Comparison of ENCODE assay signal across 10 cellular contexts in the genomic region with DNA sequence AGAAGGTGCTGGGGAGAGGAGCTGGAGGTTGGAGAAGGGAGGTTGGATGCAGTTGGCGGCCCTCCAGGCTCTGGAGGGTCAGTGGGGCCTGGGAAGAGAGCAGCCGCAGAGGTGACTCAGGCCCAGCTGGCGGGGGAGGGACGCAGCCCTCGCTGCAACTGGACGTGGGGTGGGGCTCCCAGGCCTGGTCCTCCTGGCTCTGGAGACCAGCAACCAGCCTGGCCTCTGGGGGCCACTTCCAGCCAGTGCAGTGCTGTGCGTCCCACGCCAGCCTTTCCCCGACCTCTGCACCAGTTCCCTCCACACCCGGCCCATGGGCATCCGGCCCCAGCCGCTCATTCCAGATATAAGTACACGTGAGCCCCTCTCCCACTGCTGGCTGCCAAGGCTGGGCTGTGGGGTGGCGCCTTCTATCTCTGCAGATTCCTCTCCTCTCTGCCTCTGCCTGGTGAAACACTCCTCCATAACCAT. TPM values are rescaled to one million over a fixed set of nuclear protein-coding genes. Genes with fewer than 3 reads are reported as not detected.
DNase-seq lines count a peak whose midpoint lies in the region; ATAC-seq and TF ChIP-seq lines count a peak whose summit lies in the region.
"Had no signal": no experiment of that assay in that cellular context is flagged by ENCODE, and none has a peak within 500 bp of the region (broad histone marks: within the 10 kb centered on the region; RNA-seq: fewer than 3 reads in every experiment).

No MANE protein-coding gene starts in this region.

- DNase-seq in GM23248 (peak; percentile 86), ascending aorta (ENCODE audit: low spot score in 2 of 2) (peak in 1 of 2 donors; percentile 92), hepatic stellate cell (ENCODE audit: low spot score) (peak; percentile 100), smooth muscle cell (lab: John Stamatoyannopoulos, UW; ENCODE audit: unreplicated experiment) (peak; percentile 39)
- no peak for DNase-seq in stimulated activated CD4-positive, alpha-beta T cell treated with anti-CD3 and anti-CD28 coated beads, Interleukin-2, amount 100 ng/mL, for 24 hours
- DNase-seq: NCI-H1694; stimulated activated naive CD8-positive, alpha-beta T cell treated with anti-CD3 and anti-CD28 coated beads, Interleukin-15, amount 100 ng/mL, for 72 hours had no signal

- H2AFZ ChIP-seq in GM23248 (no peak overlapping the region), smooth muscle cell (ENCODE audit: low read depth) (no peak overlapping the region)

- H3K9me3 ChIP-seq in GM23248 (ENCODE audit: low read depth) (no peaks in the 10 kb centered on the region), ascending aorta (no peaks in the 10 kb centered on the region), smooth muscle cell (replicated peaks; ENCODE audit: low read depth) (no peaks in the 10 kb centered on the region)

- H3K36me3 ChIP-seq in GM23248 (ENCODE audit: low read depth) = no peaks in the 10 kb centered on the region
- no peaks in the 10 kb centered on the region for H3K36me3 ChIP-seq in ascending aorta
- no peaks in the 10 kb centered on the region for H3K36me3 ChIP-seq in smooth muscle cell (ENCODE audit: low read depth)

- 0 out of 2 replicates have a peak, but pooled peaks cover 5% of the 10 kb centered on the region for H3F3A ChIP-seq in GM23248 (ENCODE audit: insufficient read depth)
- H3F3A ChIP-seq in smooth muscle cell (ENCODE audit: low read depth) = peaks cover 26% of the 10 kb centered on the region

- H3K4me1 ChIP-seq in GM23248 (ENCODE audit: insufficient read depth) (peaks cover 23% of the 10 kb centered on the region), ascending aorta (peaks cover 21 to 44% of the 10 kb centered on the region in 2 donors), smooth muscle cell (ENCODE audit: low read depth) (peaks cover 26% of the 10 kb centered on the region)

- H3K27me3 ChIP-seq in GM23248 (replicated peaks; ENCODE audit: insufficient read depth) (no peaks in the 10 kb centered on the region), ascending aorta (no peaks in the 10 kb centered on the region), smooth muscle cell (ENCODE audit: low read depth) (no peaks in the 10 kb centered on the region)

- no peaks in the 10 kb centered on the region for H3K9me2 ChIP-seq in GM23248 (ENCODE audit: insufficient read depth)

- H3K4me2 ChIP-seq in GM23248 (ENCODE audit: unreplicated experiment) (no peak overlapping the region), smooth muscle cell (peak overlapping the region; percentile 43)

- TF ChIP-seq CTCF in ascending aorta (IDR thresholded peaks at IDR 0.05) = peak; percentile 7 to 23 (median 12)
- TF ChIP-seq CTCF in smooth muscle cell (IDR thresholded peaks at IDR 0.05; ENCODE audit: borderline replicate concordance, insufficient read depth, poor library complexity, severe bottlenecking) = no peak

- in situ Hi-C loops in GM23248 (cut with MboI) = no loop called here

- 56 to 66% methylated on average over 10 to 12 of the region's 14 CpGs for WGBS in GM23248 (ENCODE audit: low coverage in 1 of 2, low lambda C conversion rate in 2 of 2, missing lambda C conversion rate in 2 of 2), 2 experiments
- 41% methylated on average over 11 of the region's 14 CpGs for WGBS in smooth muscle cell (ENCODE audit: low lambda C conversion rate)

- intact Hi-C loops in ascending aorta (cut with DNase I) = no loop called here

- ATAC-seq in HG02642 (IDR thresholded peaks at IDR 0.05; ENCODE audit: poor library complexity, unreplicated experiment) (no peak), HG02938 (IDR thresholded peaks at IDR 0.05; ENCODE audit: unreplicated experiment) (no peak), GM18861 (IDR thresholded peaks at IDR 0.05; ENCODE audit: unreplicated experiment) (no peak)
- ATAC-seq: stimulated activated naive CD8-positive, alpha-beta T cell treated with anti-CD3 and anti-CD28 coated beads, Interleukin-15, amount 100 ng/mL, for 72 hours had no signal

- no peaks in the 10 kb centered on the region for H4K20me1 ChIP-seq in GM23248 (ENCODE audit: insufficient read depth)
- no peaks in the 10 kb centered on the region for H4K20me1 ChIP-seq in smooth muscle cell (ENCODE audit: low read depth)

- H3K4me3 ChIP-seq in GM23248 (no peak overlapping the region), ascending aorta (no peak overlapping the region), smooth muscle cell (no peak overlapping the region)

- H3K79me2 ChIP-seq in GM23248 (ENCODE audit: insufficient read depth) (no peaks in the 10 kb centered on the region), smooth muscle cell (ENCODE audit: low read depth) (no peaks in the 10 kb centered on the region)

- H3K27ac ChIP-seq in GM23248 (no peak overlapping the region), ascending aorta (peak overlapping the region; percentile 97 to 99), smooth muscle cell (ENCODE audit: low read depth) (peak overlapping the region; percentile 98)

- H3K9ac ChIP-seq in GM23248 = peak overlapping the region; percentile 41
- no peak overlapping the region for H3K9ac ChIP-seq in smooth muscle cell (ENCODE audit: low read depth)

RNA-seq across cellular contexts. Expression of gene COL18A1, which starts 38.0 kb away (rescaled TPM):
- 24.2 and 30.5 TPM in 2 replicates for total RNA-seq in GM23248 (2014; rRNA removed; shearing (Covaris generic))
- polyA plus RNA-seq in GM23248 (2016; fragmentation: Nextera tagmentation; extraction: Ambion mirVana) = 1.7 and 1.8 TPM in 2 replicates
- total RNA-seq in ascending aorta = 699 TPM
- 192 and 240 TPM in 2 replicates for total RNA-seq in smooth muscle cell
- polyA plus RNA-seq in smooth muscle cell = 362 and 485 TPM in 2 replicates

Comparison
In these comparisons a context has a peak if more than half of its experiments do, and no peak if none do; other contexts are left out.
1. DNase-seq: peak in GM23248 (single experiment), hepatic stellate cell (single experiment) and smooth muscle cell (single experiment); none in stimulated activated CD4-positive, alpha-beta T cell treated with anti-CD3 and anti-CD28 coated beads, Interleukin-2, amount 100 ng/mL, for 24 hours (0 of 2).